Comparison of ENCODE assay signal across 11 cellular contexts in genomic region chr16:165539-166374, GRCh38. TPM values are rescaled to one million over a fixed set of nuclear protein-coding genes. Genes with fewer than 3 reads are reported as not detected.
DNase-seq lines count a peak whose midpoint lies in the region; ATAC-seq and TF ChIP-seq lines count a peak whose summit lies in the region.
"Had no signal": no experiment of that assay in that cellular context is flagged by ENCODE, and none has a peak within 500 bp of the region (broad histone marks: within the 10 kb centered on the region; RNA-seq: fewer than 3 reads in every experiment).

Gene HBM (plus strand): TSS chr16:165978. CDS start chr16:165998, 20 bp downstream.

- H3K27ac Mint-ChIP-seq in chondrocyte (ENCODE audit: unreplicated experiment) = no peak within 1 kb of the TSS
- H3K27ac Mint-ChIP-seq in naive thymus-derived CD8-positive, alpha-beta T cell = peak within 1 kb of the TSS in 1 of 10 donors; percentile 24

- H3K27me3 ChIP-seq in BE2C = peaks cover 40% of the 10 kb centered on the region
- H3K27me3 ChIP-seq in HAP-1 (ENCODE audit: low read depth) = peaks cover 3% of the 10 kb centered on the region; the same call in 1 of the 2 replicates

- H3K9me3 Mint-ChIP-seq in chondrocyte (ENCODE audit: low read depth) = no peaks in the 10 kb centered on the region
- no peaks in the 10 kb centered on the region for H3K9me3 Mint-ChIP-seq in naive thymus-derived CD8-positive, alpha-beta T cell

- H3K9me3 ChIP-seq in BE2C (no peaks in the 10 kb centered on the region), HAP-1 (no peaks in the 10 kb centered on the region)

- in situ Hi-C loops in HAP-1 (cut with MboI; ENCODE audit: low sequenced_read_pairs) = no loop called here

- no peaks in the 10 kb centered on the region for H3K36me3 Mint-ChIP-seq in chondrocyte (ENCODE audit: low read depth)
- no peaks in the 10 kb centered on the region for H3K36me3 Mint-ChIP-seq in naive thymus-derived CD8-positive, alpha-beta T cell

- peak; percentile 51 to 60 for ATAC-seq in naive thymus-derived CD8-positive, alpha-beta T cell
- ATAC-seq in HG02759 (IDR thresholded peaks at IDR 0.05; ENCODE audit: unreplicated experiment) (no peak), HG03159 (IDR thresholded peaks at IDR 0.05; ENCODE audit: unreplicated experiment) (no peak), HG03025 (IDR thresholded peaks at IDR 0.05; ENCODE audit: low FRiP score, unreplicated experiment) (no peak)

- peaks cover 5% of the 10 kb centered on the region for H3K4me1 ChIP-seq in BE2C
- no peaks in the 10 kb centered on the region for H3K4me1 ChIP-seq in HAP-1

- peaks cover 12% of the 10 kb centered on the region for H3K4me1 Mint-ChIP-seq in chondrocyte (ENCODE audit: low read depth)
- H3K4me1 Mint-ChIP-seq in naive thymus-derived CD8-positive, alpha-beta T cell = peaks cover 2 to 18% (median 14%) of the 10 kb centered on the region in 4 donors

- no peak for TF ChIP-seq CTCF in BE2C (IDR thresholded peaks at IDR 0.05; ENCODE audit: low read depth, low read length)
- no peak for TF ChIP-seq CTCF in chondrocyte (IDR thresholded peaks at IDR 0.05)

- POLR2A ChIA-PET in naive thymus-derived CD8-positive, alpha-beta T cell (lab: Charles Lee) = no interaction called here

- H3K36me3 ChIP-seq in BE2C (no peaks in the 10 kb centered on the region), HAP-1 (replicated peaks) (no peaks in the 10 kb centered on the region)

- H3K4me3 Mint-ChIP-seq in chondrocyte (ENCODE audit: unreplicated experiment) = peak within 1 kb of the TSS; percentile 9
- peak within 1 kb of the TSS; percentile 11 to 81 (median 59) for H3K4me3 Mint-ChIP-seq in naive thymus-derived CD8-positive, alpha-beta T cell

- H3K27me3 Mint-ChIP-seq in chondrocyte (ENCODE audit: low read depth) = peaks cover 33% of the 10 kb centered on the region
- H3K27me3 Mint-ChIP-seq in naive thymus-derived CD8-positive, alpha-beta T cell = peaks cover 13 to 66% (median 37%) of the 10 kb centered on the region in 5 donors

- no peak for DNase-seq in BE2C
- no peak for DNase-seq in HAP-1 (ENCODE audit: low spot score in 2 of 2)
- DNase-seq in chondrocyte (ENCODE audit: low spot score) = no peak
- DNase-seq in naive thymus-derived CD8-positive, alpha-beta T cell = peak in 2 of 10 donors; percentile 17 to 21
- no peak for DNase-seq in central memory CD4-positive, alpha-beta T cell
- DNase-seq: activated CD8-positive, alpha-beta memory T cell treated with anti-CD3 and anti-CD28 coated beads for 24 hours; effector CD4-positive, alpha-beta T cell; KG1 had no signal

- H3K4me3 ChIP-seq in BE2C (ENCODE audit: low read depth, low read length) = peak within 1 kb of the TSS; percentile 38
- H3K4me3 ChIP-seq in HAP-1 = peak within 1 kb of the TSS; percentile 34

RNA-seq across cellular contexts. Expression of gene HBM, which starts in this region (rescaled TPM):
- polyA plus RNA-seq in BE2C (2012; ENCODE audit: insufficient read depth, insufficient read length, low read depth) = not detected
- total RNA-seq in chondrocyte = not detected in 3 replicates
- total RNA-seq in naive thymus-derived CD8-positive, alpha-beta T cell = not detected
- polyA plus RNA-seq in naive thymus-derived CD8-positive, alpha-beta T cell = not detected

Comparison
In these comparisons a context has a peak if more than half of its experiments do, and no peak if none do; other contexts are left out.
1. Peak in ATAC-seq in naive thymus-derived CD8-positive, alpha-beta T cell; RNA of the gene not detected or under 1 TPM.